Comparison of ENCODE assay signal across 9 cellular contexts in genomic region chr22:44676441-44677298, GRCh38. TPM values are rescaled to one million over a fixed set of nuclear protein-coding genes. Genes with fewer than 3 reads are reported as not detected.
DNase-seq lines count a peak whose midpoint lies in the region; ATAC-seq and TF ChIP-seq lines count a peak whose summit lies in the region.
"Had no signal": no experiment of that assay in that cellular context is flagged by ENCODE, and none has a peak within 500 bp of the region (broad histone marks: within the 10 kb centered on the region; RNA-seq: fewer than 3 reads in every experiment).

No MANE protein-coding gene starts in this region.

- TF ChIP-seq CTCF in endodermal cell (conservative IDR thresholded peaks at IDR 0.05) (no peak), progenitor cell of endocrine pancreas (IDR thresholded peaks at IDR 0.05; ENCODE audit: unreplicated experiment) (no peak)

- H3K4me3 ChIP-seq in NT2/D1 (ENCODE audit: insufficient read length, low read depth) (peak overlapping the region; percentile 15), endodermal cell (ENCODE audit: low read length) (no peak overlapping the region)
- H3K4me3 ChIP-seq: esophagus muscularis mucosa had no signal

- H3K4me1 ChIP-seq in NT2/D1 (ENCODE audit: insufficient read depth, insufficient read length) (peaks cover 20% of the 10 kb centered on the region), endodermal cell (ENCODE audit: control insufficient read depth, insufficient read depth, low read length) (peaks cover 3% of the 10 kb centered on the region)

- H3K9me3 ChIP-seq in NT2/D1 (ENCODE audit: insufficient read depth, low read length) (no peaks in the 10 kb centered on the region), endodermal cell (ENCODE audit: control insufficient read depth, low read length) (no peaks in the 10 kb centered on the region)
- H3K9me3 ChIP-seq: esophagus muscularis mucosa had no signal

- H3K27me3 Mint-ChIP-seq in endodermal cell (ENCODE audit: insufficient read depth) (peaks cover 5% of the 10 kb centered on the region), progenitor cell of endocrine pancreas (no peaks in the 10 kb centered on the region)

- ATAC-seq in GM19324 (IDR thresholded peaks at IDR 0.05; ENCODE audit: low FRiP score, unreplicated experiment) (no peak), GM18873 (IDR thresholded peaks at IDR 0.05; ENCODE audit: low FRiP score, unreplicated experiment) (no peak)

- no peak overlapping the region for H3K27ac ChIP-seq in endodermal cell (ENCODE audit: low read depth, low read length)
- H3K27ac ChIP-seq: esophagus muscularis mucosa had no signal

- H3K36me3 ChIP-seq in NT2/D1 (ENCODE audit: insufficient read depth, insufficient read length, low read length), result no peaks in the 10 kb centered on the region
- no peaks in the 10 kb centered on the region for H3K36me3 ChIP-seq in endodermal cell (ENCODE audit: control insufficient read depth, insufficient read depth, low read length)
- H3K36me3 ChIP-seq: esophagus muscularis mucosa had no signal

- WGBS in endodermal cell (ENCODE audit: insufficient coverage in 1 of 2, insufficient read length in 1 of 2), 2 experiments, result 72 to 81% methylated on average over 8 to 20 of the region's 20 CpGs

- H3K27ac Mint-ChIP-seq in endodermal cell (no peak overlapping the region), progenitor cell of endocrine pancreas (no peak overlapping the region)

- H3K36me3 Mint-ChIP-seq in endodermal cell (ENCODE audit: low read depth) (no peaks in the 10 kb centered on the region), progenitor cell of endocrine pancreas (ENCODE audit: insufficient read depth) (no peaks in the 10 kb centered on the region)

- peak overlapping the region; percentile 33 for H3K9ac ChIP-seq in NT2/D1 (ENCODE audit: insufficient read length, low read depth)
- H3K9ac ChIP-seq in endodermal cell (ENCODE audit: extremely low read depth, low read length, poor library complexity, severe bottlenecking), result no peak overlapping the region

- no peaks in the 10 kb centered on the region for H3K4me1 Mint-ChIP-seq in endodermal cell
- H3K4me1 Mint-ChIP-seq in progenitor cell of endocrine pancreas (ENCODE audit: low read depth), result peaks cover 6% of the 10 kb centered on the region

- peak; percentile 61 for DNase-seq in GDM1 (lab: John Stamatoyannopoulos, UW)
- DNase-seq in NT2/D1 (ENCODE audit: low read depth, low spot score), result no peak
- DNase-seq in endodermal cell, result peak; percentile 69
- DNase-seq in progenitor cell of endocrine pancreas (ENCODE audit: low spot score, unreplicated experiment), result no peak
- no peak for DNase-seq in NCI-H187 treated with DMSO at 0.1 percent for 48 hours (lab: John Stamatoyannopoulos, UW)
- DNase-seq: HCEC 1CT had no signal

- H3K27me3 ChIP-seq in NT2/D1 (ENCODE audit: insufficient read depth, insufficient read length) (no peaks in the 10 kb centered on the region), endodermal cell (ENCODE audit: control insufficient read depth, insufficient read depth, low read length, poor library complexity, severe bottlenecking) (no peaks in the 10 kb centered on the region)

- H3K9me3 Mint-ChIP-seq in endodermal cell (no peaks in the 10 kb centered on the region), progenitor cell of endocrine pancreas (ENCODE audit: low read depth) (no peaks in the 10 kb centered on the region)

- H3K4me3 Mint-ChIP-seq in endodermal cell (no peak overlapping the region), progenitor cell of endocrine pancreas (ENCODE audit: low read depth) (peak overlapping the region; percentile 26)

RNA-seq across cellular contexts. Expression of gene PRR5, which starts 25.3 kb away (rescaled TPM):
- total RNA-seq in endodermal cell, result 10 to 100 TPM; 32.0 to 37.2 TPM
- polyA plus RNA-seq in endodermal cell (2013, experiment 1 of 2), result 13.0 TPM
- 12.3 TPM for polyA plus RNA-seq in endodermal cell (2013, experiment 2 of 2)
- 20.5 and 21.3 TPM in 2 replicates for total RNA-seq in progenitor cell of endocrine pancreas

Comparison
In these comparisons a context has a peak if more than half of its experiments do, and no peak if none do; other contexts are left out.
1. DNase-seq: peak in GDM1 (single experiment) and endodermal cell (single experiment); none in NT2/D1 (single experiment), progenitor cell of endocrine pancreas (single experiment) and NCI-H187 treated with DMSO at 0.1 percent for 48 hours (single experiment).